Comparison of ENCODE assay signal across 16 cellular contexts in the genomic region with DNA sequence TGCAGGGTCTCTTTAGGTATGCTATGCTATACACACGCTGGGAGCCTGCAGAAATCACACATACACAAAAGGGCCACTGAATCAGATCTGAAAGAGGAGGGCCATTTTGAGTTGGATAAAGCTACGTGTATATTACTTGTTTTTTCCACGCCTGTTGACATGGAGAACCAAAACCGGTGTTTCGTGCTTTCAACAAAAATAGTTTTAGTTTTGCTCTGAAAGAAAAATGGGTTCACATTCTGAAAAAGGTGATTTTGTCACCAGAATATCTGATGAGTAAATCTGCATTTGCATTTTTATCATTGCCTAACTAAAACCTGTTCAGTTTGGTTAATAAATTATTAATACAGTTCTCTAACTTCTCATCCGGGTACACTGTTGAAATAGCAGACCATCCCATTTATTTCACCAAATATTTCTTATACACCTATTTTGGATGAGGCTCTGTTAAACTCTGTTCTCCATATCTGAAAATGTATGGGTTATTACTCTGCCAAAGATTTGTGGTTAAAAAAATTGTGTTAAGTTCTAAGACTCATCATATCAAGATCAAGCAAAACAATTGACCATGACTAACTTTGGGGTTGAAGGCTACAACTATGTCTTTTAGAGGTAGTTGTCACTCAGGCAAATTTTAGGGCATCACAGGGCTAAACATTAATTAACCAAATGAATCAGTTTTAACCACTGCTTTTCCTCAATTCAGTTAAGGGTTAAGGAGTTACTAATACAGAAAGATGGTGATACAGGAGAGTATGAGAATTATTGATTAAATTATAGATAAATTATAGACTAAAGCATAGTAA.
DNase-seq lines count a peak whose midpoint lies in the region; ATAC-seq, FAIRE-seq and TF ChIP-seq lines count a peak whose summit lies in the region.
"Had no signal": no experiment of that assay in that cellular context is flagged by ENCODE, and none has a peak within 500 bp of the region (broad histone marks: within the 10 kb centered on the region; RNA-seq: fewer than 3 reads in every experiment).

No MANE protein-coding gene starts in this region.

- TF ChIP-seq POLR2A in GM12878 (IDR thresholded peaks at IDR 0.05; ENCODE audit: low read depth, low read length) (no peak), Peyer's patch (IDR thresholded peaks at IDR 0.05) (no peak)

- SMC1A ChIA-PET in GM12878 (lab: Charles Lee; ENCODE audit: uncharacterized antibody, unreplicated experiment): interaction anchor here (0.7 to 7.4 kb wide), 38 partner anchors 10 to 357 kb away, joined by 3 to 43 read pairs (median 6); a partner anchor contains a TSS

- no TSS peak for BruUV-seq in GM12878 (replicated peaks; lab: Mats Ljungman, UMichigan)

- H3K4me2 ChIP-seq in GM12878 (ENCODE audit: control insufficient read depth, insufficient read depth): peak overlapping the region; percentile 66
- H3K4me2 ChIP-seq: BLaER1 treated with 17β-estradiol and CSF1 and Interleukin-3, amounts not matched to agents 10 nM and 100 nM had no signal

- H3K9me3 Mint-ChIP-seq in activated CD4-positive, alpha-beta memory T cell treated with anti-CD3 and anti-CD28 coated beads for 36 hours: no peaks in the 10 kb centered on the region

- TF ChIP-seq CTCF in GM12878 (IDR thresholded peaks at IDR 0.05 in 2 of 3, conservative IDR thresholded peaks at IDR 0.05 in 1 of 3; ENCODE audit: control insufficient read depth in 2 of 3, extremely low read depth in 1 of 3, insufficient read depth in 1 of 3, low read depth in 3 of 3, low read length in 3 of 3) (no peak), Peyer's patch (IDR thresholded peaks at IDR 0.05) (no peak)

- H3K36me3 Mint-ChIP-seq in activated CD4-positive, alpha-beta memory T cell treated with anti-CD3 and anti-CD28 coated beads for 36 hours: peaks cover 13% of the 10 kb centered on the region

- H3K9me3 ChIP-seq in GM12878 (replicated peaks; ENCODE audit: control insufficient read depth, insufficient read depth, low read length) (peaks cover 7% of the 10 kb centered on the region; the same call in 2 of the 3 replicates), Peyer's patch (no peaks in the 10 kb centered on the region)
- H3K9me3 ChIP-seq: ascending aorta, thoracic aorta had no signal

- WGBS in GM12878 (ENCODE audit: insufficient coverage, insufficient replicate concordance, low lambda C conversion rate, missing lambda C conversion rate): 24% methylated on average over 6 of the region's 6 CpGs

- peak; percentile 64 to 73; a peak in 3 of 4 replicates for TF ChIP-seq EP300 in GM12878 (IDR thresholded peaks at IDR 0.05; ENCODE audit: borderline replicate concordance in 1 of 2, control insufficient read depth in 1 of 2, low read depth in 2 of 2, low read length in 2 of 2)

- no peak for TF ChIP-seq RAD21 in GM12878 (IDR thresholded peaks at IDR 0.05; ENCODE audit: insufficient read depth, low read depth, low read length)

- H4K20me1 ChIP-seq in GM12878 (ENCODE audit: control insufficient read depth, insufficient read depth): no peaks in the 10 kb centered on the region
- H4K20me1 ChIP-seq: BLaER1 treated with 17β-estradiol and CSF1 and Interleukin-3, amounts not matched to agents 10 nM and 100 nM had no signal

- in situ Hi-C loops in GM12878 (cut with MboI): loop anchor here (5.0 kb wide), 1 partner anchor 148 kb away; a partner anchor contains a TSS

- H3K27me3 ChIP-seq in GM12878 (replicated peaks in 1 of 2; ENCODE audit: control insufficient read depth in 2 of 2, insufficient read depth in 2 of 2, low read length in 1 of 2): no peaks in the 10 kb centered on the region
- H3K27me3 ChIP-seq in Peyer's patch: no peaks in the 10 kb centered on the region
- H3K27me3 ChIP-seq: ascending aorta; BLaER1 treated with 17β-estradiol and CSF1 and Interleukin-3, amounts not matched to agents 10 nM and 100 nM had no signal

- no peak overlapping the region for H3K4me3 ChIP-seq in GM12878
- H3K4me3 ChIP-seq in Peyer's patch: no peak overlapping the region
- H3K4me3 ChIP-seq: ascending aorta; BLaER1 treated with 17β-estradiol and CSF1 and Interleukin-3, amounts not matched to agents 10 nM and 100 nM; thoracic aorta had no signal

- ATAC-seq in GM18511 (IDR thresholded peaks at IDR 0.05; ENCODE audit: unreplicated experiment) (peak; percentile 55), GM21423 (IDR thresholded peaks at IDR 0.05; ENCODE audit: unreplicated experiment) (peak; percentile 57), HG03064 (IDR thresholded peaks at IDR 0.05; ENCODE audit: low read depth, unreplicated experiment) (peak; percentile 48), GM12878 (peak; percentile 69)

- H3K27ac Mint-ChIP-seq in activated CD4-positive, alpha-beta memory T cell treated with anti-CD3 and anti-CD28 coated beads for 36 hours: no peak overlapping the region

- FAIRE-seq in GM12878 (lab: Jason Lieb, UNC): no peak

- H3K4me1 ChIP-seq in GM12878 (ENCODE audit: control insufficient read depth, insufficient read depth, low read length): peaks cover 50% of the 10 kb centered on the region
- peaks cover 0 to 15% (median 5%) of the 10 kb centered on the region in 4 donors for H3K4me1 ChIP-seq in Peyer's patch
- H3K4me1 ChIP-seq: ascending aorta had no signal

- peak; percentile 59 for DNase-seq in GM12878 (ENCODE audit: low read depth, low spot score)
- no peak for DNase-seq in activated CD4-positive, alpha-beta memory T cell treated with anti-CD3 and anti-CD28 coated beads for 36 hours
- no peak for DNase-seq in Peyer's patch
- no peak for DNase-seq in NCI-H2196 (lab: John Stamatoyannopoulos, UW; ENCODE audit: unreplicated experiment)
- DNase-seq in activated CD8-positive, alpha-beta memory T cell treated with anti-CD3 and anti-CD28 coated beads, Interleukin-2, amount 50 U/mL, for 48 hours: no peak
- DNase-seq: H9, IMR-90, midbrain, NCI-H2029, OCI-M1 had no signal

- H2AFZ ChIP-seq in GM12878 (ENCODE audit: control insufficient read depth, low read depth, low read length): peak overlapping the region; percentile 37; the same call in 1 of the 2 replicates

- no peak overlapping the region for H3K4me3 Mint-ChIP-seq in activated CD4-positive, alpha-beta memory T cell treated with anti-CD3 and anti-CD28 coated beads for 36 hours
- H3K4me3 Mint-ChIP-seq: H9 had no signal

- H3K27me3 Mint-ChIP-seq in activated CD4-positive, alpha-beta memory T cell treated with anti-CD3 and anti-CD28 coated beads for 36 hours: no peaks in the 10 kb centered on the region

- no peaks in the 10 kb centered on the region for H3K36me3 ChIP-seq in GM12878 (ENCODE audit: control insufficient read depth in 2 of 2, insufficient read depth in 2 of 2, low read length in 1 of 2)
- H3K36me3 ChIP-seq in Peyer's patch: no peaks in the 10 kb centered on the region
- H3K36me3 ChIP-seq: ascending aorta had no signal

- no peaks in the 10 kb centered on the region for H3K79me2 ChIP-seq in GM12878 (ENCODE audit: control insufficient read depth, insufficient read depth, low read length)

- intact Hi-C loops in GM12878 (cut with micrococcal nuclease; ENCODE audit: unreplicated experiment): loop anchor here (1.0 to 5.0 kb wide), 10 partner anchors 47 to 398 kb away; a partner anchor contains a TSS
- intact Hi-C loops in activated CD4-positive, alpha-beta memory T cell treated with anti-CD3 and anti-CD28 coated beads for 36 hours (cut with micrococcal nuclease): loop anchor here (5.0 kb wide), 1 partner anchor 153 kb away; no protein-coding TSS in a partner anchor

- CTCF ChIA-PET in GM12878 (lab: Yijun Ruan, JAX): interaction anchor here (0.7 to 2.2 kb wide), 9 partner anchors 23 to 370 kb away, joined by 3 to 10 read pairs (median 3); no protein-coding TSS in a partner anchor
- CTCF ChIA-PET in activated CD4-positive, alpha-beta memory T cell treated with anti-CD3 and anti-CD28 coated beads for 36 hours (lab: Charles Lee): no interaction called here

- peaks cover 39% of the 10 kb centered on the region for H3K4me1 Mint-ChIP-seq in activated CD4-positive, alpha-beta memory T cell treated with anti-CD3 and anti-CD28 coated beads for 36 hours (ENCODE audit: low read depth)

- H3K27ac ChIP-seq in GM12878 (ENCODE audit: control insufficient read depth, insufficient read depth): peak overlapping the region; percentile 30; the same call in 1 of the 2 replicates
- no peak overlapping the region for H3K27ac ChIP-seq in Peyer's patch
- H3K27ac ChIP-seq: ascending aorta; BLaER1 treated with 17β-estradiol and CSF1 and Interleukin-3, amounts not matched to agents 10 nM and 100 nM; thoracic aorta had no signal

- RAD21 ChIA-PET in GM12878 (lab: Charles Lee; ENCODE audit: unreplicated experiment): interaction anchor here (0.6 to 7.7 kb wide), 33 partner anchors 11 to 477 kb away, joined by 3 to 56 read pairs (median 6); a partner anchor contains a TSS

- no peak overlapping the region; the same call in 1 of the 2 replicates for H3K9ac ChIP-seq in GM12878 (ENCODE audit: control insufficient read depth, insufficient read depth, low read length)
- H3K9ac ChIP-seq: BLaER1 treated with 17β-estradiol and CSF1 and Interleukin-3, amounts not matched to agents 10 nM and 100 nM had no signal

- POLR2A ChIA-PET in GM12878 (lab: Charles Lee): interaction anchor here (1.1 to 2.5 kb wide), 9 partner anchors 14 to 179 kb away, joined by 3 to 10 read pairs (median 4); no protein-coding TSS in a partner anchor
- POLR2A ChIA-PET in activated CD4-positive, alpha-beta memory T cell treated with anti-CD3 and anti-CD28 coated beads for 36 hours (lab: Charles Lee): no interaction called here

TF ChIP-seq in GM12878, 131 proteins besides CTCF, POLR2A, EP300 and RAD21 (continues in another document):
- TF ChIP-seq WRNIP1 (IDR thresholded peaks at IDR 0.05; ENCODE audit: borderline replicate concordance, low read depth, low read length) (no peak), STAT1 (conservative IDR thresholded peaks at IDR 0.05) (no peak), YY1 (IDR thresholded peaks at IDR 0.05; ENCODE audit: low read depth, low read length) (0 out of 2 replicates have a peak, but pooled peaks have one; percentile 35), SREBF1 (IDR thresholded peaks at IDR 0.05; ENCODE audit: low read length) (peak; percentile 29; the same call in 1 of the 2 replicates), SMARCA5 (IDR thresholded peaks at IDR 0.05) (no peak; the same call in 1 of the 2 replicates), RELA (IDR thresholded peaks at IDR 0.05; ENCODE audit: borderline replicate concordance, partially characterized antibody) (no peak)
